ENCODE assay signal across 9 cellular contexts in the genomic region with DNA sequence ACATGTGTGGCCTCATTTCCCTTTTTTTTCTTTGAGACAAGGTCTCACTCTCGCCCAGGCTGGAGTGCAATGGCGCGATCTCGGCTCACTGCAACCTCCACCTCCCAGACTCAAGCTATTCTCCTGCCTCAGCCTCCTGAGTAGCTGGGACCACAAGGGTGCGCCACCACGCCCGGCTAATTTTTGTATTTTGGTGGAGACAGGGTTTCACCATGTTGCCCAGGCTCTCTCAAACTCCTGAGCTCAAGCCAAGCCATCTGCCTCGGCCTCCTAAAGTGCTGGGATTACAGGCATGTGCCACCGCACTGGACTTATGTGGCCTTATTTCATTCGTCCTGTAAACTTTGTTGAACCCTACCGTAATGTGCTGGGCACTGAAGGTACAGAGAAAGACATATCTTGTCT. TPM values are rescaled to one million over a fixed set of nuclear protein-coding genes. Genes with fewer than 3 reads are reported as not detected.
DNase-seq lines count a peak whose midpoint lies in the region; ATAC-seq and TF ChIP-seq lines count a peak whose summit lies in the region.
"Had no signal": no experiment of that assay in that cellular context is flagged by ENCODE, and none has a peak within 500 bp of the region (broad histone marks: within the 10 kb centered on the region; RNA-seq: fewer than 3 reads in every experiment).

No MANE protein-coding gene starts in this region.

- H4K20me1 ChIP-seq in PC-3 (ENCODE audit: low read length) = no peaks in the 10 kb centered on the region

- DNase-seq in NOMO-1 (lab: John Stamatoyannopoulos, UW; ENCODE audit: unreplicated experiment in 2 of 2) (peak; percentile 0 to 37), NOMO-1 treated with dmso at 0.1 percent for 144 hours (lab: John Stamatoyannopoulos, UW; ENCODE audit: unreplicated experiment) (no peak), PC-3 (peak; percentile 43), iPS DF 6.9 (ENCODE audit: low read depth, low spot score) (no peak)
- peak; percentile 53 for DNase-seq in activated naive CD8-positive, alpha-beta T cell treated with anti-CD3 and anti-CD28 coated beads for 36 hours
- peak; percentile 3 for DNase-seq in stimulated activated CD4-positive, alpha-beta T cell treated with anti-CD3 and anti-CD28 coated beads, Interleukin-2, amount 100 ng/mL, for 4 hours (ENCODE audit: low read depth)

- CTCF ChIA-PET in PC-3 (lab: Charles Lee) = interaction anchor here (1.2 kb wide), 2 partner anchors 134 to 136 kb away, joined by 8 to 10 read pairs; no protein-coding TSS in a partner anchor

- H3K27ac ChIP-seq in PC-3 (ENCODE audit: low read length) (peak overlapping the region; percentile 93), iPS DF 6.9 (ENCODE audit: low read length) (no peak overlapping the region)

- no peak overlapping the region for H3K27ac Mint-ChIP-seq in activated naive CD8-positive, alpha-beta T cell treated with anti-CD3 and anti-CD28 coated beads for 36 hours
- H3K27ac Mint-ChIP-seq: memory B cell had no signal

- no peaks in the 10 kb centered on the region for H3K9me3 ChIP-seq in PC-3 (ENCODE audit: low read length)
- H3K9me3 ChIP-seq in iPS DF 6.9 (ENCODE audit: control insufficient read depth, insufficient read depth, low read length) = no peaks in the 10 kb centered on the region

- peaks cover 32% of the 10 kb centered on the region for H3K36me3 Mint-ChIP-seq in activated naive CD8-positive, alpha-beta T cell treated with anti-CD3 and anti-CD28 coated beads for 36 hours

- H3K4me1 Mint-ChIP-seq in activated naive CD8-positive, alpha-beta T cell treated with anti-CD3 and anti-CD28 coated beads for 36 hours = peaks cover 27% of the 10 kb centered on the region

- intact Hi-C loops in PC-3 (cut with micrococcal nuclease) = loop anchor here (5.0 to 10.0 kb wide), 2 partner anchors 126 to 226 kb away; a partner anchor contains a TSS

- POLR2A ChIA-PET in PC-3 (lab: Charles Lee; ENCODE audit: unreplicated experiment) = interaction anchor here (0.6 kb wide), 1 partner anchor 167 kb away, joined by 4 read pairs; no protein-coding TSS in a partner anchor

- peak overlapping the region; percentile 74 for H3K4me3 ChIP-seq in PC-3 (ENCODE audit: low read length)
- peak overlapping the region; percentile 31; the same call in 1 of the 2 replicates for H3K4me3 ChIP-seq in iPS DF 6.9 (ENCODE audit: low read length)

- no peak overlapping the region for H3K4me3 Mint-ChIP-seq in activated naive CD8-positive, alpha-beta T cell treated with anti-CD3 and anti-CD28 coated beads for 36 hours
- H3K4me3 Mint-ChIP-seq: memory B cell had no signal

- peak; percentile 61 for TF ChIP-seq CTCF in PC-3 (conservative IDR thresholded peaks at IDR 0.05; ENCODE audit: low read depth, low read length)

- peak overlapping the region; percentile 96 for H3K9ac ChIP-seq in PC-3 (ENCODE audit: low read length)

- H3K27me3 ChIP-seq in PC-3 (ENCODE audit: low read length) (no peaks in the 10 kb centered on the region), iPS DF 6.9 (ENCODE audit: control insufficient read depth, insufficient read depth, low read length) (no peaks in the 10 kb centered on the region)

- WGBS in iPS DF 6.9 (ENCODE audit: insufficient coverage, insufficient read length) = no CpG with 5 or more reads among the region's 11 CpGs

- H3K36me3 ChIP-seq in PC-3 (ENCODE audit: low read depth, low read length) (no peaks in the 10 kb centered on the region), iPS DF 6.9 (ENCODE audit: control insufficient read depth, insufficient read depth, low read length) (no peaks in the 10 kb centered on the region)

- ATAC-seq in PC-3 (peak; percentile 34), HG03196 (IDR thresholded peaks at IDR 0.05; ENCODE audit: unreplicated experiment) (no peak), HG02610 (IDR thresholded peaks at IDR 0.05; ENCODE audit: unreplicated experiment) (no peak)

- peak overlapping the region; percentile 81 for H2AFZ ChIP-seq in PC-3 (ENCODE audit: low read length)

- peak overlapping the region; percentile 86 for H3K4me2 ChIP-seq in PC-3 (ENCODE audit: low read length)

- no peaks in the 10 kb centered on the region for H3K9me3 Mint-ChIP-seq in activated naive CD8-positive, alpha-beta T cell treated with anti-CD3 and anti-CD28 coated beads for 36 hours
- H3K9me3 Mint-ChIP-seq: memory B cell had no signal

- no peaks in the 10 kb centered on the region for H3K27me3 Mint-ChIP-seq in activated naive CD8-positive, alpha-beta T cell treated with anti-CD3 and anti-CD28 coated beads for 36 hours
- H3K27me3 Mint-ChIP-seq: memory B cell had no signal

- H3F3A ChIP-seq in PC-3 (ENCODE audit: low read length, unreplicated experiment) = no peaks in the 10 kb centered on the region

- no TSS peak for BruUV-seq in PC-3 (replicated peaks; lab: Mats Ljungman, UMichigan)

- no peaks in the 10 kb centered on the region for H3K9me2 ChIP-seq in PC-3 (replicated peaks; ENCODE audit: low read length)

- H3K79me2 ChIP-seq in PC-3 (ENCODE audit: low read length) = peaks cover 51% of the 10 kb centered on the region

- H3K4me1 ChIP-seq in PC-3 (ENCODE audit: insufficient read depth, low read length) (peaks cover 32% of the 10 kb centered on the region), iPS DF 6.9 (ENCODE audit: control insufficient read depth, insufficient read depth, low read length) (no peaks in the 10 kb centered on the region; the same call in 1 of the 2 replicates)

RNA-seq across cellular contexts. Expression of a gene that starts 0.6 kb away (rescaled TPM):
- 16.8 and 18.1 TPM in 2 replicates for total RNA-seq in PC-3 (2014; rRNA removed)
- 10 to 100 TPM; 18.3 to 20.2 TPM for total RNA-seq in activated naive CD8-positive, alpha-beta T cell treated with anti-CD3 and anti-CD28 coated beads for 36 hours

Comparison
In these comparisons a context has a peak if more than half of its experiments do, and no peak if none do; other contexts are left out.
1. DNase-seq: peak in NOMO-1 (2 of 2), PC-3 (single experiment), activated naive CD8-positive, alpha-beta T cell treated with anti-CD3 and anti-CD28 coated beads for 36 hours (single experiment) and stimulated activated CD4-positive, alpha-beta T cell treated with anti-CD3 and anti-CD28 coated beads, Interleukin-2, amount 100 ng/mL, for 4 hours (single experiment); none in NOMO-1 treated with dmso at 0.1 percent for 144 hours (single experiment) and iPS DF 6.9 (single experiment).